17 cellular contexts compared by ENCODE assay signal in genomic region chr9:93595861-93596365, GRCh38. TPM values are rescaled to one million over a fixed set of nuclear protein-coding genes. Genes with fewer than 3 reads are reported as not detected.
DNase-seq lines count a peak whose midpoint lies in the region; ATAC-seq and TF ChIP-seq lines count a peak whose summit lies in the region.
"Had no signal": no experiment of that assay in that cellular context is flagged by ENCODE, and none has a peak within 500 bp of the region (broad histone marks: within the 10 kb centered on the region; RNA-seq: fewer than 3 reads in every experiment).

No MANE protein-coding gene starts in this region.

- intact Hi-C loops in CD4-positive, alpha-beta T cell (cut with DNase I, micrococcal nuclease), result no loop called here

- H3K27me3 ChIP-seq in CD4-positive, alpha-beta T cell (ENCODE audit: control insufficient read depth, insufficient read depth, low read length), result no peaks in the 10 kb centered on the region
- no peaks in the 10 kb centered on the region for H3K27me3 ChIP-seq in mesenchymal stem cell (ENCODE audit: control insufficient read depth in 1 of 2, insufficient read depth in 1 of 2, low read length in 2 of 2)
- H3K27me3 ChIP-seq: BE2C had no signal

- H3K14ac ChIP-seq in mesenchymal stem cell (ENCODE audit: low read length in 2 of 2), result no peak overlapping the region

- H3K9ac ChIP-seq in mesenchymal stem cell (ENCODE audit: low read length), result no peak overlapping the region

- WGBS in mesenchymal stem cell, result 71% methylated on average over 5 of the region's 5 CpGs

- H3K4me3 ChIP-seq in mesenchymal stem cell (ENCODE audit: insufficient read depth in 1 of 2, low read depth in 1 of 2, low read length in 2 of 2), result no peak overlapping the region

- peaks cover 0 to 15% of the 10 kb centered on the region in 2 experiments for H3K36me3 ChIP-seq in mesenchymal stem cell (ENCODE audit: control insufficient read depth in 1 of 2, insufficient read depth in 2 of 2, low read depth in 1 of 2, low read length in 2 of 2)
- H3K36me3 ChIP-seq: BE2C had no signal

- H3K18ac ChIP-seq in mesenchymal stem cell (ENCODE audit: low read depth in 1 of 2, low read length in 2 of 2), result no peak overlapping the region

- POLR2A ChIA-PET in CD4-positive, alpha-beta T cell (lab: Charles Lee), result no interaction called here
- POLR2A ChIA-PET in WTC11 (lab: Charles Lee), result interaction anchor here (0.6 kb wide), 1 partner anchor 812 kb away, joined by 6 read pairs; no protein-coding TSS in a partner anchor

- peaks cover 64% of the 10 kb centered on the region for H3K79me1 ChIP-seq in mesenchymal stem cell (replicated peaks; ENCODE audit: low read length, poor library complexity, severe bottlenecking)

- no peaks in the 10 kb centered on the region for H3K27me3 Mint-ChIP-seq in CD4-positive, alpha-beta T cell
- H3K27me3 Mint-ChIP-seq in WTC11 (ENCODE audit: low read depth), result no peaks in the 10 kb centered on the region
- H3K27me3 Mint-ChIP-seq: IgD-negative memory B cell had no signal

- H3K27ac Mint-ChIP-seq in CD4-positive, alpha-beta T cell, result peak overlapping the region; percentile 31
- H3K27ac Mint-ChIP-seq in WTC11, result peak overlapping the region; percentile 19; the same call in 1 of the 2 replicates

- peak overlapping the region; percentile 18 for H4K91ac ChIP-seq in mesenchymal stem cell (ENCODE audit: low read length)

- DNase-seq in CD4-positive, alpha-beta T cell, result no peak
- DNase-seq in WTC11 (ENCODE audit: low spot score) (no peak), mesenchymal stem cell (no peak), CD1c-positive myeloid dendritic cell (ENCODE audit: extremely low spot score) (no peak), glomerular visceral epithelial cell (ENCODE audit: extremely low spot score) (no peak)
- peak; percentile 15 for DNase-seq in stimulated activated CD8-positive, alpha-beta memory T cell treated with anti-CD3 and anti-CD28 coated beads, Interleukin-4, amount 100 ng/mL, for 48 hours
- DNase-seq: BE2C, COR-L47, DMS153, MV-4-11, NCI-H1436, NCI-H2029 treated with DMSO at 0.1 percent for 48 hours, NCI-H510A, NCI-H82, SHP77 had no signal

- no peak overlapping the region for H2BK12ac ChIP-seq in mesenchymal stem cell (ENCODE audit: low read length in 2 of 2)

- ATAC-seq in CD4-positive, alpha-beta T cell (ENCODE audit: poor library complexity), result no peak
- no peak for ATAC-seq in WTC11
- no peak for ATAC-seq in HG03175 (IDR thresholded peaks at IDR 0.05; ENCODE audit: unreplicated experiment)

- H3K36me3 Mint-ChIP-seq in CD4-positive, alpha-beta T cell (ENCODE audit: low read depth), result no peaks in the 10 kb centered on the region
- no peaks in the 10 kb centered on the region for H3K36me3 Mint-ChIP-seq in WTC11
- H3K36me3 Mint-ChIP-seq: IgD-negative memory B cell had no signal

- no peak overlapping the region for H3K4me2 ChIP-seq in mesenchymal stem cell (ENCODE audit: low read length, poor library complexity, severe bottlenecking)

- no peak overlapping the region for H2AK5ac ChIP-seq in mesenchymal stem cell (ENCODE audit: low read length, severe bottlenecking)

- H3K23ac ChIP-seq in mesenchymal stem cell (ENCODE audit: low read length in 2 of 2), result no peak overlapping the region

- no peak overlapping the region for H3K4ac ChIP-seq in mesenchymal stem cell (ENCODE audit: low read depth in 1 of 2, low read length in 2 of 2)

- no peak overlapping the region for H4K8ac ChIP-seq in mesenchymal stem cell (ENCODE audit: low read length)

- H3K4me1 ChIP-seq in mesenchymal stem cell (ENCODE audit: control insufficient read depth, insufficient read depth, low read depth, low read length), result peaks cover 18% of the 10 kb centered on the region

- H3K9me3 Mint-ChIP-seq in CD4-positive, alpha-beta T cell, result no peaks in the 10 kb centered on the region
- H3K9me3 Mint-ChIP-seq in WTC11, result no peaks in the 10 kb centered on the region
- H3K9me3 Mint-ChIP-seq: IgD-negative memory B cell had no signal

- H2AFZ ChIP-seq in mesenchymal stem cell (ENCODE audit: low read depth, low read length), result no peak overlapping the region

- no peak overlapping the region for H2BK15ac ChIP-seq in mesenchymal stem cell (ENCODE audit: low read depth, poor library complexity, severe bottlenecking)

- no peak overlapping the region for H3K4me3 Mint-ChIP-seq in CD4-positive, alpha-beta T cell
- no peak overlapping the region for H3K4me3 Mint-ChIP-seq in WTC11

- peaks cover 88% of the 10 kb centered on the region for H3K4me1 Mint-ChIP-seq in CD4-positive, alpha-beta T cell (ENCODE audit: low read depth)
- peaks cover 56% of the 10 kb centered on the region for H3K4me1 Mint-ChIP-seq in WTC11

- H3K9me3 ChIP-seq in CD4-positive, alpha-beta T cell (ENCODE audit: control insufficient read depth, low read length), result no peaks in the 10 kb centered on the region
- no peaks in the 10 kb centered on the region for H3K9me3 ChIP-seq in mesenchymal stem cell (ENCODE audit: control insufficient read depth, low read length)
- H3K9me3 ChIP-seq: BE2C had no signal

- TF ChIP-seq CTCF in CD4-positive, alpha-beta T cell (IDR thresholded peaks at IDR 0.05), result no peak
- no peak for TF ChIP-seq CTCF in WTC11 (IDR thresholded peaks at IDR 0.05)

- CTCF ChIA-PET in CD4-positive, alpha-beta T cell (lab: Charles Lee), result no interaction called here
- CTCF ChIA-PET in WTC11 (lab: Charles Lee), result no interaction called here

- H2BK5ac ChIP-seq in mesenchymal stem cell (ENCODE audit: low read depth, low read length, poor library complexity, severe bottlenecking), result no peak overlapping the region

- H3K27ac ChIP-seq in CD4-positive, alpha-beta T cell (ENCODE audit: low read depth, low read length), result no peak overlapping the region
- no peak overlapping the region for H3K27ac ChIP-seq in mesenchymal stem cell (ENCODE audit: low read length, poor library complexity, severe bottlenecking)

- H2BK120ac ChIP-seq in mesenchymal stem cell (ENCODE audit: low read depth, low read length), result no peak overlapping the region

TF ChIP-seq in WTC11, 78 proteins besides CTCF, POLR2A, EP300 and RAD21 (continues in another document):
- no peak for TF ChIP-seq CREB1 (CRISPR knock-in tag; IDR thresholded peaks at IDR 0.05)
- no peak for TF ChIP-seq TP53 (CRISPR knock-in tag; IDR thresholded peaks at IDR 0.05)
- no peak for TF ChIP-seq NFE2L1 (CRISPR knock-in tag; IDR thresholded peaks at IDR 0.05)
- no peak for TF ChIP-seq ZMAT4 (CRISPR knock-in tag; IDR thresholded peaks at IDR 0.05)
- no peak for TF ChIP-seq ZNF121 (CRISPR knock-in tag; IDR thresholded peaks at IDR 0.05)
- TF ChIP-seq ERG (CRISPR knock-in tag; IDR thresholded peaks at IDR 0.05), result no peak
- TF ChIP-seq TEAD4 (CRISPR knock-in tag; IDR thresholded peaks at IDR 0.05), result no peak
- no peak for TF ChIP-seq ZNF532 (CRISPR knock-in tag; IDR thresholded peaks at IDR 0.05; ENCODE audit: borderline replicate concordance)

RNA-seq across cellular contexts. Expression of gene PHF2, which starts 19.5 kb away (rescaled TPM):
- 10 to 100 TPM; 27.3 to 28.8 TPM for total RNA-seq in CD4-positive, alpha-beta T cell
- total RNA-seq in WTC11 (2021), result 9.8 to 11.6 TPM (median 10.6 TPM) in 3 replicates
- 13.5 TPM for polyA plus RNA-seq in mesenchymal stem cell (2013, experiment 1 of 2)
- 13.2 TPM for polyA plus RNA-seq in mesenchymal stem cell (2013, experiment 2 of 2)
